Comparison of ENCODE assay signal across 13 cellular contexts in the genomic region with DNA sequence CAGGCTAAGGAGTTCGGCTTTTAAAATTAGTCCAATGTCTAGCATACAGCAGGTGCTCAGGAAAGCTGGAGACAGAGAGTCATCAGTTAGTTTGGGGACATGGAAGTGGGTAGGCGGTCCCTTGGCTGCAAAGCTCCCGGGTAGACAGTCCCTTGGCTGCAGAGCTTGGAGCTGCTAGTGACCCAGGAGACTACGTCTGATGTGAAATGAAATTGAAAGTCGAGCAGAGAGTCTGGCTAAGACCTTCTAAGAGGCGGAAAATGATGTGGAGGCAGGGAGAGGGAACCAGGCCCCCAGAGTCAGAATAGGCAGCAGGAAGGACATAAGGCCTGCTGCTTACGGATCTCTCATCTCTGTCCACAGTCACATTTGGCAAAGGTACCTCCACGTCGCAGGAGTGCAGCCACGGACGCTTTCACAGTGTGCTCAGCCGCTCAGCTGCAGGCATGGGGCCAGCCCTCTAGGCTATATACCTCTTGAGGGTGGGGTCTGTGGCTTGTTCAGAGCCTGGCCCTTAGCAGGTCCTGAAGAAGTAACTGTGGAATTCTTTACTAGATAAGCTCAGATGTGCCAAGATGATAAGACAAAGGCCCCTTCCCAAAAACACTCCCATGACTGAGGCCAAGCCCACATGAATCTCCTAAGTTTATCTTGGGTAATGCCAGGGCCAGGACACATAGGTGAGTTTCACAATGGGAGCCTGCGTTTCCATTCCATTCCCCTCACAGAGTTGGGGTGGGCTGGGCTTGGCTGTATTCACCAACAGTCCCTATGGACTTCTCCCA.
DNase-seq lines count a peak whose midpoint lies in the region; ATAC-seq and TF ChIP-seq lines count a peak whose summit lies in the region.
"Had no signal": no experiment of that assay in that cellular context is flagged by ENCODE, and none has a peak within 500 bp of the region (broad histone marks: within the 10 kb centered on the region; RNA-seq: fewer than 3 reads in every experiment).

No MANE protein-coding gene starts in this region.

- no peak for DNase-seq in Panc1 (ENCODE audit: low read depth, low spot score)
- no peak for DNase-seq in neural progenitor cell (ENCODE audit: low spot score)
- no peak for DNase-seq in hypothalamus (lab: John Stamatoyannopoulos, UW)
- DNase-seq in cortex of kidney (lab: John Stamatoyannopoulos, UW) = no peak
- DNase-seq: activated naive CD8-positive, alpha-beta T cell treated with anti-CD3 and anti-CD28 coated beads, Interleukin-2, amount 10 ng/mL, durations not matched to agents 7 days and 5 days; Caco-2; foreskin melanocyte; GOT3 had no signal

- CTCF ChIA-PET in HEK293 (lab: Yijun Ruan, JAX) = no interaction called here
- CTCF ChIA-PET in Panc1 (lab: Charles Lee) = no interaction called here

- ATAC-seq in GM19035 (IDR thresholded peaks at IDR 0.05; ENCODE audit: unreplicated experiment) (peak; percentile 83), Panc1 (peak; percentile 30; the same call in 1 of the 2 replicates), HG02763 (IDR thresholded peaks at IDR 0.05; ENCODE audit: unreplicated experiment) (no peak), GM19467 (IDR thresholded peaks at IDR 0.05; ENCODE audit: unreplicated experiment) (no peak)

- POLR2A ChIA-PET in HEK293 (lab: Yijun Ruan, JAX) (interaction anchor here (0.7 kb wide), 1 partner anchor 27 kb away, joined by 3 read pairs; no protein-coding TSS in a partner anchor), Panc1 (lab: Charles Lee) (no interaction called here)

- no peaks in the 10 kb centered on the region for H4K20me1 ChIP-seq in neural progenitor cell (ENCODE audit: low read depth)

- intact Hi-C loops in Panc1 (cut with micrococcal nuclease; ENCODE audit: unreplicated experiment) = no loop called here

- H3K36me3 ChIP-seq in HEK293 (ENCODE audit: control insufficient read depth in 2 of 2, insufficient read depth in 1 of 2, low read length in 2 of 2) (no peaks in the 10 kb centered on the region), Panc1 (ENCODE audit: control insufficient read depth, insufficient read depth, low read length) (no peaks in the 10 kb centered on the region), neural progenitor cell (no peaks in the 10 kb centered on the region)

- no peaks in the 10 kb centered on the region for H3K9me3 ChIP-seq in HEK293 (ENCODE audit: control insufficient read depth, insufficient read depth, low read depth, low read length)
- H3K9me3 ChIP-seq in Panc1 (ENCODE audit: control insufficient read depth, insufficient read depth, low read depth, low read length) = peaks cover 5% of the 10 kb centered on the region; the same call in 1 of the 2 replicates
- no peaks in the 10 kb centered on the region for H3K9me3 ChIP-seq in neural progenitor cell (ENCODE audit: low read depth)

- H3K4me1 Mint-ChIP-seq in neural progenitor cell = peaks cover 21% of the 10 kb centered on the region
- H3K4me1 Mint-ChIP-seq: activated naive CD8-positive, alpha-beta T cell treated with anti-CD3 and anti-CD28 coated beads, Interleukin-2, amount 10 ng/mL, durations not matched to agents 7 days and 5 days had no signal

- peaks cover 22% of the 10 kb centered on the region for H3K36me3 Mint-ChIP-seq in neural progenitor cell

- BruUV-seq in Panc1 (replicated peaks; lab: Mats Ljungman, UMichigan) = no TSS peak

- no peak overlapping the region for H3K27ac ChIP-seq in HEK293 (ENCODE audit: extremely low read depth, low read depth, low read length)
- H3K27ac ChIP-seq in Panc1 (ENCODE audit: low read length) = no peak overlapping the region
- no peak overlapping the region for H3K27ac ChIP-seq in neural progenitor cell

- H3K79me2 ChIP-seq in neural progenitor cell (ENCODE audit: low read depth) = no peaks in the 10 kb centered on the region

- peak overlapping the region; percentile 11 for H3K27ac Mint-ChIP-seq in neural progenitor cell
- H3K27ac Mint-ChIP-seq: activated naive CD8-positive, alpha-beta T cell treated with anti-CD3 and anti-CD28 coated beads, Interleukin-2, amount 10 ng/mL, durations not matched to agents 7 days and 5 days; dendritic cell treated with granulocyte-macrophage colony-stimulating factor and Interleukin-4, amounts not matched to agents 40 ng/mL and 50 ng/mL, for 4 days had no signal

- in situ Hi-C loops in Panc1 (cut with HindIII; ENCODE audit: low pct_unique_long_range_greater_than_20kb, low sequenced_read_pairs) = no loop called here

- no peak overlapping the region for H2AFZ ChIP-seq in neural progenitor cell (replicated peaks)

- H3F3A ChIP-seq in neural progenitor cell (ENCODE audit: low read depth) = no peaks in the 10 kb centered on the region

- no peak for TF ChIP-seq CTCF in HEK293 (tag by site-specific recombination; IDR thresholded peaks at IDR 0.05)
- no peak for TF ChIP-seq CTCF in Panc1 (IDR thresholded peaks at IDR 0.05)
- TF ChIP-seq CTCF in neural progenitor cell (IDR thresholded peaks at IDR 0.05) = no peak

- H3K4me3 Mint-ChIP-seq in neural progenitor cell = no peak overlapping the region
- H3K4me3 Mint-ChIP-seq: activated naive CD8-positive, alpha-beta T cell treated with anti-CD3 and anti-CD28 coated beads, Interleukin-2, amount 10 ng/mL, durations not matched to agents 7 days and 5 days; dendritic cell treated with granulocyte-macrophage colony-stimulating factor and Interleukin-4, amounts not matched to agents 40 ng/mL and 50 ng/mL, for 4 days had no signal

- H3K4me2 ChIP-seq in neural progenitor cell = no peak overlapping the region

- no peak overlapping the region for H3K9ac ChIP-seq in neural progenitor cell

- no peak overlapping the region for H3K4me3 ChIP-seq in HEK293 (ENCODE audit: low read depth, low read length)
- no peak overlapping the region for H3K4me3 ChIP-seq in Panc1 (ENCODE audit: low read depth in 2 of 2, low read length in 2 of 2)
- no peak overlapping the region for H3K4me3 ChIP-seq in neural progenitor cell

- H3K27me3 ChIP-seq in Panc1 (ENCODE audit: control insufficient read depth, insufficient read depth, low read length) (no peaks in the 10 kb centered on the region), neural progenitor cell (no peaks in the 10 kb centered on the region)

- H3K4me1 ChIP-seq in HEK293 (ENCODE audit: control insufficient read depth, insufficient read depth, low read length) (no peaks in the 10 kb centered on the region), Panc1 (ENCODE audit: control insufficient read depth, insufficient read depth, low read length) (no peaks in the 10 kb centered on the region), neural progenitor cell (no peaks in the 10 kb centered on the region)

- H3K27me3 Mint-ChIP-seq in neural progenitor cell (ENCODE audit: insufficient read depth, low read depth) = no peaks in the 10 kb centered on the region
- H3K27me3 Mint-ChIP-seq: activated naive CD8-positive, alpha-beta T cell treated with anti-CD3 and anti-CD28 coated beads, Interleukin-2, amount 10 ng/mL, durations not matched to agents 7 days and 5 days; dendritic cell treated with granulocyte-macrophage colony-stimulating factor and Interleukin-4, amounts not matched to agents 40 ng/mL and 50 ng/mL, for 4 days had no signal

- H3K9me3 Mint-ChIP-seq in neural progenitor cell = peaks cover 13% of the 10 kb centered on the region

TF ChIP-seq in HEK293, 187 proteins besides CTCF, POLR2A, EP300 and RAD21:
- TF ChIP-seq ZBTB48 (tag by site-specific recombination; IDR thresholded peaks at IDR 0.05) = 0 out of 2 replicates have a peak, but pooled peaks have one; percentile 36
- TF ChIP-seq ZEB2 (tag by site-specific recombination; IDR thresholded peaks at IDR 0.05) = no peak

Comparison
In these comparisons a context has a peak if more than half of its experiments do, and no peak if none do; other contexts are left out.
1. ATAC-seq: peak in GM19035 (single experiment) and Panc1 (single experiment); none in HG02763 (single experiment) and GM19467 (single experiment).